ENCODE assay signal across 8 cellular contexts in genomic region chr17:9522074-9522473, GRCh38. TPM values are rescaled to one million over a fixed set of nuclear protein-coding genes. Genes with fewer than 3 reads are reported as not detected.
DNase-seq lines count a peak whose midpoint lies in the region; ATAC-seq and TF ChIP-seq lines count a peak whose summit lies in the region.

No MANE protein-coding gene starts in this region.

- no peak overlapping the region for H2BK5ac ChIP-seq in H9 (ENCODE audit: insufficient read length, low read length)

- no peak overlapping the region for H2BK12ac ChIP-seq in H9 (ENCODE audit: insufficient read length, low read depth, low read length)

- no CpG with 5 or more reads among the region's 4 CpGs for WGBS in H9 (ENCODE audit: extremely low coverage, insufficient read length, low lambda C conversion rate)
- 50 to 57% methylated on average over 4 of the region's 4 CpGs for WGBS in thyroid gland, 2 donors

- H3K4me2 ChIP-seq in H9 (ENCODE audit: insufficient read depth, insufficient read length, low read length) (no peak overlapping the region), osteoblast (ENCODE audit: insufficient read depth, low read length) (no peak overlapping the region)

- no peak overlapping the region for H3K23ac ChIP-seq in H9 (ENCODE audit: insufficient read length, low read depth, low read length)

- TF ChIP-seq POLR2A in thyroid gland (IDR thresholded peaks at IDR 0.05): no peak

- H3K36me3 ChIP-seq in osteoblast (ENCODE audit: insufficient read depth, low read length) (no peaks in the 10 kb centered on the region), thyroid gland (no peaks in the 10 kb centered on the region)

- H3K14ac ChIP-seq in H9 (ENCODE audit: insufficient read depth, low read length): no peak overlapping the region

- no peak overlapping the region for H2BK20ac ChIP-seq in H9 (ENCODE audit: low read depth, low read length, poor library complexity, severe bottlenecking)

- no peak overlapping the region for H3K9ac ChIP-seq in H9 (ENCODE audit: extremely low read depth, insufficient read length, low read length)

- H3K4me1 Mint-ChIP-seq in H9: peaks cover 17 to 21% of the 10 kb centered on the region in 2 experiments

- ATAC-seq in HG02973 (IDR thresholded peaks at IDR 0.05; ENCODE audit: unreplicated experiment) (no peak), HG02840 (IDR thresholded peaks at IDR 0.05; ENCODE audit: low FRiP score, unreplicated experiment) (no peak)

- H2AK5ac ChIP-seq in H9 (ENCODE audit: insufficient read length, low read length): no peak overlapping the region

- no peak overlapping the region for H4K5ac ChIP-seq in H9 (ENCODE audit: insufficient read length, low read depth, low read length)

- no peak overlapping the region for H3K18ac ChIP-seq in H9 (ENCODE audit: insufficient read length, low read depth, low read length)

- no peaks in the 10 kb centered on the region for H3K9me3 Mint-ChIP-seq in H9

- intact Hi-C loops in thyroid gland (cut with DNase I): loop anchor here (10.0 kb wide), 1 partner anchor 527 kb away; no protein-coding TSS in a partner anchor

- H3K9me3 ChIP-seq in H9 (ENCODE audit: control insufficient read depth, low read depth, low read length) (no peaks in the 10 kb centered on the region), osteoblast (ENCODE audit: low read depth, low read length) (no peaks in the 10 kb centered on the region), thyroid gland (no peaks in the 10 kb centered on the region)

- H4K8ac ChIP-seq in H9 (replicated peaks; ENCODE audit: insufficient read length, low read depth, low read length): no peak overlapping the region

- H2AFZ ChIP-seq in H9 (ENCODE audit: low read length) (no peak overlapping the region), osteoblast (ENCODE audit: low read length) (no peak overlapping the region)

- H3K27ac Mint-ChIP-seq in H9: no peak overlapping the region

- H3K27me3 ChIP-seq in H9 (ENCODE audit: insufficient read depth, low read length) (no peaks in the 10 kb centered on the region), osteoblast (ENCODE audit: insufficient read depth, low read length) (no peaks in the 10 kb centered on the region), thyroid gland (no peaks in the 10 kb centered on the region)

- H3T11ph ChIP-seq in H9 (ENCODE audit: low read length): no peak overlapping the region

- H3K27ac ChIP-seq in H9 (ENCODE audit: insufficient read length, low read depth, low read length): no peak overlapping the region
- no peak overlapping the region for H3K27ac ChIP-seq in osteoblast (ENCODE audit: low read depth, low read length)
- H3K27ac ChIP-seq in thyroid gland: no peak overlapping the region

- H3K79me2 ChIP-seq in H9 (ENCODE audit: insufficient read depth, low read length): no peaks in the 10 kb centered on the region
- no peaks in the 10 kb centered on the region for H3K79me2 ChIP-seq in osteoblast (ENCODE audit: insufficient read depth, low read length)

- H3K23me2 ChIP-seq in H9 (ENCODE audit: insufficient read length, low read depth, low read length, poor library complexity, severe bottlenecking): no peaks in the 10 kb centered on the region

- no peak overlapping the region for H3K4me3 Mint-ChIP-seq in H9

- peaks cover 3% of the 10 kb centered on the region; the same call in 1 of the 2 replicates for H3K4me1 ChIP-seq in H9 (ENCODE audit: insufficient read depth, low read length)
- no peaks in the 10 kb centered on the region for H3K4me1 ChIP-seq in osteoblast (ENCODE audit: insufficient read depth, low read length)
- H3K4me1 ChIP-seq in thyroid gland: no peaks in the 10 kb centered on the region

- no peak overlapping the region for H3K56ac ChIP-seq in H9 (ENCODE audit: insufficient read length, low read depth, low read length)

- no peak overlapping the region for H3K4me3 ChIP-seq in osteoblast (ENCODE audit: insufficient read depth, low read length)
- no peak overlapping the region for H3K4me3 ChIP-seq in thyroid gland (replicated peaks in 1 of 3)

- H3K79me1 ChIP-seq in H9 (ENCODE audit: insufficient read depth, low read depth, low read length, poor library complexity, severe bottlenecking): no peaks in the 10 kb centered on the region

- H4K91ac ChIP-seq in H9 (ENCODE audit: insufficient read length, low read depth, low read length): no peak overlapping the region

- TF ChIP-seq CTCF in H9 (conservative IDR thresholded peaks at IDR 0.05) (peak; percentile 72), osteoblast (IDR thresholded peaks at IDR 0.05; ENCODE audit: extremely low read depth, low read depth, low read length) (peak; percentile 58), thyroid gland (IDR thresholded peaks at IDR 0.05) (peak in 3 of 6 experiments; percentile 26 to 45 (median 35))

- H3K36me3 Mint-ChIP-seq in H9 (ENCODE audit: insufficient read depth in 1 of 3, low read depth in 3 of 3): no peaks in the 10 kb centered on the region; a peak in 1 of 7 replicates

- H2BK120ac ChIP-seq in H9 (ENCODE audit: low read depth, low read length, poor library complexity, severe bottlenecking): no peak overlapping the region

- H2BK15ac ChIP-seq in H9 (ENCODE audit: low read depth, low read length): no peak overlapping the region

- no peak overlapping the region for H3K4ac ChIP-seq in H9 (ENCODE audit: low read depth, low read length)

- no peaks in the 10 kb centered on the region for H3K27me3 Mint-ChIP-seq in H9 (ENCODE audit: low read depth)

- DNase-seq in COLO829 (ENCODE audit: low spot score): peak; percentile 39
- no peak for DNase-seq in H9
- DNase-seq in RPMI8226: peak; percentile 13
- peak; percentile 62 for DNase-seq in fibroblast of gingiva (ENCODE audit: low read depth)
- peak; percentile 64 for DNase-seq in osteoblast (ENCODE audit: insufficient read length, low spot score, missing footprints)
- no peak for DNase-seq in thyroid gland

- H4K20me1 ChIP-seq in H9 (ENCODE audit: control insufficient read depth, insufficient read depth, insufficient read length): no peaks in the 10 kb centered on the region
- peaks cover 3% of the 10 kb centered on the region for H4K20me1 ChIP-seq in osteoblast (ENCODE audit: insufficient read depth, low read length)

RNA-seq across cellular contexts. Expression of gene STX8, which starts 53.5 kb away (rescaled TPM):
- 43.3 and 55.1 TPM in 2 replicates for total RNA-seq in H9 (2021)
- 72.7 and 95.8 TPM in 2 replicates for total RNA-seq in osteoblast
- total RNA-seq in thyroid gland: 10 to 100 TPM; 67.6 to 88.9 (median 72.7) TPM

RNA-seq across cellular contexts. Expression of gene CFAP52, which starts 54.4 kb away (rescaled TPM):
- total RNA-seq in H9 (2021) (not detected in 2 replicates), osteoblast (under 0.01 TPM in 1 of 2 replicates, not detected in the other), thyroid gland (under 1 TPM in 2 of 4 donors, not detected in 2; 0.27 to 0.78 TPM)

Comparison
In these comparisons a context has a peak if more than half of its experiments do, and no peak if none do; other contexts are left out.
1. DNase-seq: peak in COLO829 (single experiment), RPMI8226 (single experiment), fibroblast of gingiva (single experiment) and osteoblast (single experiment); none in H9 (single experiment) and thyroid gland (0 of 2).